ENCODE assay signal across 8 cellular contexts in genomic region chr20:50113420-50114224, GRCh38. TPM values are rescaled to one million over a fixed set of nuclear protein-coding genes. Genes with fewer than 3 reads are reported as not detected.
DNase-seq lines count a peak whose midpoint lies in the region; ATAC-seq lines count a peak whose summit lies in the region.

No MANE protein-coding gene starts in this region.

- no peaks in the 10 kb centered on the region for H3K27me3 Mint-ChIP-seq in T-helper 1 cell treated with Interleukin-12 subunit alpha and Interleukin-12 subunit beta and Interleukin-4 antibody, amounts not matched to agents 30 μg/mL and 1 μg/mL, for 36 hours (ENCODE audit: low read depth)
- peaks cover 8 to 33% (median 26%) of the 10 kb centered on the region in 3 donors for H3K27me3 Mint-ChIP-seq in immature natural killer cell (ENCODE audit: low read depth in 3 of 3)

- peaks cover 10% of the 10 kb centered on the region for H3K36me3 Mint-ChIP-seq in T-helper 1 cell treated with Interleukin-12 subunit alpha and Interleukin-12 subunit beta and Interleukin-4 antibody, amounts not matched to agents 30 μg/mL and 1 μg/mL, for 36 hours (ENCODE audit: low read depth)
- peaks cover 25 to 32% of the 10 kb centered on the region in 2 donors for H3K36me3 Mint-ChIP-seq in activated naive CD4-positive, alpha-beta T cell treated with anti-CD3 and anti-CD28 coated beads, Interleukin-2, amount 50 U/mL, for 72 hours
- H3K36me3 Mint-ChIP-seq in immature natural killer cell = no peaks in the 10 kb centered on the region

- peak overlapping the region; percentile 88 for H3K4me3 Mint-ChIP-seq in T-helper 1 cell treated with Interleukin-12 subunit alpha and Interleukin-12 subunit beta and Interleukin-4 antibody, amounts not matched to agents 30 μg/mL and 1 μg/mL, for 36 hours
- H3K4me3 Mint-ChIP-seq in immature natural killer cell = peak overlapping the region; percentile 93 to 98 (median 97)

- DNase-seq in T-helper 1 cell (no peak), immature natural killer cell (no peak), substantia nigra (lab: John Stamatoyannopoulos, UW) (no peak), NCI-H2107 treated with DMSO at 0.1 percent for 48 hours (lab: John Stamatoyannopoulos, UW; ENCODE audit: unreplicated experiment) (no peak)
- no peak for DNase-seq in activated naive CD4-positive, alpha-beta T cell treated with anti-CD3 and anti-CD28 coated beads, Interleukin-2, amount 50 U/mL, for 72 hours (ENCODE audit: low spot score in 2 of 2)

- H3K9me3 Mint-ChIP-seq in T-helper 1 cell treated with Interleukin-12 subunit alpha and Interleukin-12 subunit beta and Interleukin-4 antibody, amounts not matched to agents 30 μg/mL and 1 μg/mL, for 36 hours = no peaks in the 10 kb centered on the region
- no peaks in the 10 kb centered on the region for H3K9me3 Mint-ChIP-seq in activated naive CD4-positive, alpha-beta T cell treated with anti-CD3 and anti-CD28 coated beads, Interleukin-2, amount 50 U/mL, for 72 hours
- H3K9me3 Mint-ChIP-seq in immature natural killer cell = no peaks in the 10 kb centered on the region

- no peak for ATAC-seq in activated naive CD4-positive, alpha-beta T cell treated with anti-CD3 and anti-CD28 coated beads, Interleukin-2, amount 50 U/mL, for 72 hours
- no peak for ATAC-seq in GM21528 (IDR thresholded peaks at IDR 0.05; ENCODE audit: low FRiP score, unreplicated experiment)
- ATAC-seq in GM18909 (IDR thresholded peaks at IDR 0.05; ENCODE audit: poor library complexity, unreplicated experiment) = no peak

- H3K4me1 Mint-ChIP-seq in T-helper 1 cell treated with Interleukin-12 subunit alpha and Interleukin-12 subunit beta and Interleukin-4 antibody, amounts not matched to agents 30 μg/mL and 1 μg/mL, for 36 hours (ENCODE audit: low read depth) = peaks cover 65% of the 10 kb centered on the region
- peaks cover 71 to 73% of the 10 kb centered on the region in 2 donors for H3K4me1 Mint-ChIP-seq in immature natural killer cell

- H3K27ac Mint-ChIP-seq in T-helper 1 cell treated with Interleukin-12 subunit alpha and Interleukin-12 subunit beta and Interleukin-4 antibody, amounts not matched to agents 30 μg/mL and 1 μg/mL, for 36 hours = peak overlapping the region; percentile 93
- H3K27ac Mint-ChIP-seq in activated naive CD4-positive, alpha-beta T cell treated with anti-CD3 and anti-CD28 coated beads, Interleukin-2, amount 50 U/mL, for 72 hours = peak overlapping the region; percentile 92 to 98
- peak overlapping the region; percentile 98 to 100 (median 99) for H3K27ac Mint-ChIP-seq in immature natural killer cell

- H3K27ac ChIP-seq in substantia nigra (ENCODE audit: low read depth, low read length, poor library complexity, severe bottlenecking) = peak overlapping the region; percentile 93

RNA-seq across cellular contexts. Expression of gene UBE2V1, which starts 0.7 kb away (rescaled TPM):
- total RNA-seq in activated naive CD4-positive, alpha-beta T cell treated with anti-CD3 and anti-CD28 coated beads, Interleukin-2, amount 50 U/mL, for 72 hours = 100 to 1,000 TPM; 152 to 221 TPM
- polyA plus RNA-seq in immature natural killer cell = 100 to 1,000 TPM; 112 to 189 (median 185) TPM

RNA-seq across cellular contexts. Expression of gene PEDS1, which starts 39.9 kb away (rescaled TPM):
- 10 to 100 TPM; 14.8 to 21.2 TPM for total RNA-seq in activated naive CD4-positive, alpha-beta T cell treated with anti-CD3 and anti-CD28 coated beads, Interleukin-2, amount 50 U/mL, for 72 hours
- 10 to 100 TPM; 15.2 to 33.5 (median 19.7) TPM for polyA plus RNA-seq in immature natural killer cell
